9 cellular contexts compared by ENCODE assay signal in genomic region chr10:89414146-89414878, GRCh38. TPM values are rescaled to one million over a fixed set of nuclear protein-coding genes. Genes with fewer than 3 reads are reported as not detected.
DNase-seq lines count a peak whose midpoint lies in the region; ATAC-seq, FAIRE-seq and TF ChIP-seq lines count a peak whose summit lies in the region.
"Had no signal": no experiment of that assay in that cellular context is flagged by ENCODE, and none has a peak within 500 bp of the region (broad histone marks: within the 10 kb centered on the region; RNA-seq: fewer than 3 reads in every experiment).

TSS of gene IFIT5 (plus strand) at chr10:89414568. CDS start at chr10:89414799, 231 bp downstream.

- peaks cover 22% of the 10 kb centered on the region for H3K4me1 Mint-ChIP-seq in chondrocyte (ENCODE audit: low read depth)

- peak within 1 kb of the TSS; percentile 96 to 98 for H3K27ac ChIP-seq in kidney (ENCODE audit: low read depth in 2 of 2, low read length in 2 of 2)

- peaks cover 6 to 9% of the 10 kb centered on the region in 2 donors for H3K4me1 ChIP-seq in kidney (ENCODE audit: control insufficient read depth in 1 of 2, insufficient read depth in 1 of 2, low read depth in 1 of 2, low read length in 2 of 2)

- H3K27ac Mint-ChIP-seq in chondrocyte (ENCODE audit: unreplicated experiment), result peak within 1 kb of the TSS; percentile 95

- peak within 1 kb of the TSS; percentile 79 to 86 for H3K9ac ChIP-seq in kidney (ENCODE audit: low read length in 2 of 2)

- intact Hi-C loops in kidney (cut with DNase I), result no loop called here

- H3K4me3 ChIP-seq in kidney (ENCODE audit: low read length in 2 of 2), result peak within 1 kb of the TSS; percentile 78 to 89

- no peak for FAIRE-seq in kidney (lab: Jason Lieb, UNC)
- FAIRE-seq: G401.6 had no signal

- H3K36me3 Mint-ChIP-seq in chondrocyte (ENCODE audit: low read depth), result peaks cover 4% of the 10 kb centered on the region

- H3K27me3 Mint-ChIP-seq in chondrocyte (ENCODE audit: low read depth), result no peaks in the 10 kb centered on the region

- peak; percentile 80 for ATAC-seq in HG02970 (IDR thresholded peaks at IDR 0.05; ENCODE audit: low FRiP score, unreplicated experiment)

- no peaks in the 10 kb centered on the region for H3K9me3 ChIP-seq in kidney (ENCODE audit: control insufficient read depth in 1 of 2, low read length in 2 of 2)

- TF ChIP-seq CTCF in chondrocyte (IDR thresholded peaks at IDR 0.05), result peak; percentile 51
- no peak for TF ChIP-seq CTCF in kidney (IDR thresholded peaks at IDR 0.05; ENCODE audit: borderline replicate concordance, extremely low read depth, insufficient read depth)

- DNase-seq in NK-92 treated with Interleukin-12 subunit alpha and Interleukin-12 subunit beta, amount 100 ng/mL, for 24 hours (lab: John Stamatoyannopoulos, UW), result peak; percentile 54
- DNase-seq in NK-92 (lab: John Stamatoyannopoulos, UW; ENCODE audit: unreplicated experiment), result no peak
- peak; percentile 80 for DNase-seq in NCI-H2227 (lab: John Stamatoyannopoulos, UW; ENCODE audit: unreplicated experiment)
- DNase-seq in activated CD4-positive, CD25-positive, alpha-beta regulatory T cell treated with anti-CD3 and anti-CD28 coated beads, Interleukin-2, amount 50 U/mL, for 72 hours, result peak; percentile 72
- no peak for DNase-seq in chondrocyte (ENCODE audit: low spot score)
- DNase-seq in kidney, result peak; percentile 89
- peak; percentile 34 to 41 (median 39) for DNase-seq in stimulated activated CD4-positive, alpha-beta T cell treated with anti-CD3 and anti-CD28 coated beads, Interleukin-12 subunit alpha, Interleukin-12 subunit beta, amount 100 ng/mL, for 48 hours (ENCODE audit: low read depth in 2 of 3, low spot score in 1 of 3)

- no peaks in the 10 kb centered on the region for H3K9me3 Mint-ChIP-seq in chondrocyte (ENCODE audit: low read depth)

- peaks cover 6 to 10% of the 10 kb centered on the region in 2 donors for H3K36me3 ChIP-seq in kidney (ENCODE audit: control insufficient read depth in 1 of 2, insufficient read depth in 2 of 2, low read length in 2 of 2)

- H3K4me3 Mint-ChIP-seq in chondrocyte (ENCODE audit: unreplicated experiment), result peak within 1 kb of the TSS; percentile 79

RNA-seq across cellular contexts. Expression of gene IFIT5, which starts in this region (rescaled TPM):
- 12.8 to 13.7 TPM (median 13.0 TPM) in 3 replicates for total RNA-seq in chondrocyte
- total RNA-seq in kidney, result 23.3 TPM
- polyA plus RNA-seq in kidney (ENCODE audit: insufficient read depth, low read depth, low replicate concordance), result 11.0 TPM

Comparison
In these comparisons a context has a peak if more than half of its experiments do, and no peak if none do; other contexts are left out.
1. DNase-seq: peak in NK-92 treated with Interleukin-12 subunit alpha and Interleukin-12 subunit beta, amount 100 ng/mL, for 24 hours (single experiment), NCI-H2227 (single experiment), activated CD4-positive, CD25-positive, alpha-beta regulatory T cell treated with anti-CD3 and anti-CD28 coated beads, Interleukin-2, amount 50 U/mL, for 72 hours (single experiment), kidney (single experiment) and stimulated activated CD4-positive, alpha-beta T cell treated with anti-CD3 and anti-CD28 coated beads, Interleukin-12 subunit alpha, Interleukin-12 subunit beta, amount 100 ng/mL, for 48 hours (3 of 3); none in NK-92 (single experiment) and chondrocyte (single experiment).